Comparison of ENCODE assay signal across 8 cellular contexts in genomic region chr3:149377408-149378111, GRCh38. TPM values are rescaled to one million over a fixed set of nuclear protein-coding genes. Genes with fewer than 3 reads are reported as not detected.
DNase-seq lines count a peak whose midpoint lies in the region; ATAC-seq and TF ChIP-seq lines count a peak whose summit lies in the region.

TSS of gene TM4SF1 (minus strand) at chr3:149377649. CDS start at chr3:149377547, 102 bp downstream.

- POLR2A ChIA-PET in activated CD4-positive, alpha-beta T cell treated with anti-CD3 and anti-CD28 coated beads, Interleukin-2, amount 10 ng/mL, durations not matched to agents 7 days and 5 days (lab: Charles Lee): no interaction called here

- no peaks in the 10 kb centered on the region for H3K9me3 ChIP-seq in ascending aorta
- no peaks in the 10 kb centered on the region for H3K9me3 ChIP-seq in stomach smooth muscle (ENCODE audit: control insufficient read depth in 2 of 2, low read length in 2 of 2)

- H3K27me3 Mint-ChIP-seq in activated CD4-positive, alpha-beta T cell treated with anti-CD3 and anti-CD28 coated beads, Interleukin-2, amount 10 ng/mL, durations not matched to agents 24 days and 14 days: peaks cover 4% of the 10 kb centered on the region
- peaks cover 4% of the 10 kb centered on the region for H3K27me3 Mint-ChIP-seq in activated CD4-positive, alpha-beta T cell treated with anti-CD3 and anti-CD28 coated beads, Interleukin-2, amount 10 ng/mL, durations not matched to agents 7 days and 5 days

- no peaks in the 10 kb centered on the region for H3K4me1 Mint-ChIP-seq in activated CD4-positive, alpha-beta T cell treated with anti-CD3 and anti-CD28 coated beads, Interleukin-2, amount 10 ng/mL, durations not matched to agents 24 days and 14 days
- H3K4me1 Mint-ChIP-seq in activated CD4-positive, alpha-beta T cell treated with anti-CD3 and anti-CD28 coated beads, Interleukin-2, amount 10 ng/mL, durations not matched to agents 7 days and 5 days: no peaks in the 10 kb centered on the region

- ATAC-seq in HG03520 (IDR thresholded peaks at IDR 0.05; ENCODE audit: unreplicated experiment) (no peak), HG03457 (IDR thresholded peaks at IDR 0.05; ENCODE audit: unreplicated experiment) (no peak)

- no peak for DNase-seq in activated CD4-positive, alpha-beta T cell treated with anti-CD3 and anti-CD28 coated beads, Interleukin-2, amount 10 ng/mL, durations not matched to agents 24 days and 14 days
- no peak for DNase-seq in activated CD4-positive, alpha-beta T cell treated with anti-CD3 and anti-CD28 coated beads, Interleukin-2, amount 10 ng/mL, durations not matched to agents 7 days and 5 days
- DNase-seq in ascending aorta (ENCODE audit: low spot score in 2 of 2): peak; percentile 30 to 92
- DNase-seq in iris pigment epithelial cell (ENCODE audit: low read depth): peak; percentile 98
- DNase-seq in activated CD4-positive, CD25-positive, alpha-beta regulatory T cell treated with anti-CD3 and anti-CD28 coated beads, Interleukin-2, amount 50 U/mL, for 72 hours: no peak

- H3K27ac ChIP-seq in ascending aorta (peak within 1 kb of the TSS; percentile 74 to 83), stomach smooth muscle (ENCODE audit: low read length) (no peak within 1 kb of the TSS)

- CTCF ChIA-PET in activated CD4-positive, alpha-beta T cell treated with anti-CD3 and anti-CD28 coated beads, Interleukin-2, amount 10 ng/mL, durations not matched to agents 7 days and 5 days (lab: Charles Lee): no interaction called here

- peaks cover 0 to 17% of the 10 kb centered on the region in 2 donors for H3K36me3 ChIP-seq in ascending aorta
- no peaks in the 10 kb centered on the region for H3K36me3 ChIP-seq in stomach smooth muscle (ENCODE audit: control insufficient read depth in 2 of 2, insufficient read depth in 2 of 2, low read length in 2 of 2)

- TF ChIP-seq CTCF in ascending aorta (IDR thresholded peaks at IDR 0.05): no peak

- H3K4me3 ChIP-seq in ascending aorta (peak within 1 kb of the TSS; percentile 46 to 66), stomach smooth muscle (ENCODE audit: low read length in 2 of 2) (peak within 1 kb of the TSS; percentile 11 to 58)

- H3K27ac Mint-ChIP-seq in activated CD4-positive, alpha-beta T cell treated with anti-CD3 and anti-CD28 coated beads, Interleukin-2, amount 10 ng/mL, durations not matched to agents 24 days and 14 days: peak within 1 kb of the TSS; percentile 49
- no peak within 1 kb of the TSS for H3K27ac Mint-ChIP-seq in activated CD4-positive, alpha-beta T cell treated with anti-CD3 and anti-CD28 coated beads, Interleukin-2, amount 10 ng/mL, durations not matched to agents 7 days and 5 days

- H3K27me3 ChIP-seq in ascending aorta (no peaks in the 10 kb centered on the region), stomach smooth muscle (ENCODE audit: control insufficient read depth in 1 of 2, insufficient read depth in 2 of 2, low read length in 2 of 2) (no peaks in the 10 kb centered on the region)

- H3K9me3 Mint-ChIP-seq in activated CD4-positive, alpha-beta T cell treated with anti-CD3 and anti-CD28 coated beads, Interleukin-2, amount 10 ng/mL, durations not matched to agents 24 days and 14 days: no peaks in the 10 kb centered on the region
- H3K9me3 Mint-ChIP-seq in activated CD4-positive, alpha-beta T cell treated with anti-CD3 and anti-CD28 coated beads, Interleukin-2, amount 10 ng/mL, durations not matched to agents 7 days and 5 days: no peaks in the 10 kb centered on the region

- intact Hi-C loops in activated CD4-positive, alpha-beta T cell treated with anti-CD3 and anti-CD28 coated beads, Interleukin-2, amount 10 ng/mL, durations not matched to agents 24 days and 14 days (cut with micrococcal nuclease): no loop called here
- intact Hi-C loops in ascending aorta (cut with DNase I): loop anchor here (2.0 to 10.0 kb wide), 2 partner anchors 37 to 253 kb away; partner anchors contain the start of gene HPS3

- peak within 1 kb of the TSS; percentile 36 to 39 for H3K9ac ChIP-seq in stomach smooth muscle (ENCODE audit: low read length in 2 of 2)

- no peaks in the 10 kb centered on the region for H3K36me3 Mint-ChIP-seq in activated CD4-positive, alpha-beta T cell treated with anti-CD3 and anti-CD28 coated beads, Interleukin-2, amount 10 ng/mL, durations not matched to agents 24 days and 14 days (ENCODE audit: low read depth)
- H3K36me3 Mint-ChIP-seq in activated CD4-positive, alpha-beta T cell treated with anti-CD3 and anti-CD28 coated beads, Interleukin-2, amount 10 ng/mL, durations not matched to agents 7 days and 5 days (ENCODE audit: low read depth): no peaks in the 10 kb centered on the region

- peak within 1 kb of the TSS; percentile 22 for H3K4me3 Mint-ChIP-seq in activated CD4-positive, alpha-beta T cell treated with anti-CD3 and anti-CD28 coated beads, Interleukin-2, amount 10 ng/mL, durations not matched to agents 24 days and 14 days
- H3K4me3 Mint-ChIP-seq in activated CD4-positive, alpha-beta T cell treated with anti-CD3 and anti-CD28 coated beads, Interleukin-2, amount 10 ng/mL, durations not matched to agents 7 days and 5 days: no peak within 1 kb of the TSS

- H3K4me1 ChIP-seq in ascending aorta (peaks cover 14 to 40% of the 10 kb centered on the region in 2 donors), stomach smooth muscle (ENCODE audit: control insufficient read depth, insufficient read depth, low read length) (peaks cover 5% of the 10 kb centered on the region)

RNA-seq across cellular contexts. Expression of gene TM4SF1, which starts in this region (rescaled TPM):
- 0.26 and 0.28 TPM in 2 replicates for total RNA-seq in activated CD4-positive, alpha-beta T cell treated with anti-CD3 and anti-CD28 coated beads, Interleukin-2, amount 10 ng/mL, durations not matched to agents 24 days and 14 days
- total RNA-seq in activated CD4-positive, alpha-beta T cell treated with anti-CD3 and anti-CD28 coated beads, Interleukin-2, amount 10 ng/mL, durations not matched to agents 7 days and 5 days: not detected
- total RNA-seq in ascending aorta: 487 TPM

Comparison
In these comparisons a context has a peak if more than half of its experiments do, and no peak if none do; other contexts are left out.
1. RNA of gene TM4SF1 (total RNA-seq): 487 TPM in ascending aorta (single experiment); 0.26 to 0.28 TPM in activated CD4-positive, alpha-beta T cell treated with anti-CD3 and anti-CD28 coated beads, Interleukin-2, amount 10 ng/mL, durations not matched to agents 24 days and 14 days and not detected in activated CD4-positive, alpha-beta T cell treated with anti-CD3 and anti-CD28 coated beads, Interleukin-2, amount 10 ng/mL, durations not matched to agents 7 days and 5 days; every median in the first group is over 100 times any median in the second.
2. DNase-seq: peak in ascending aorta (2 of 2) and iris pigment epithelial cell (single experiment); none in activated CD4-positive, alpha-beta T cell treated with anti-CD3 and anti-CD28 coated beads, Interleukin-2, amount 10 ng/mL, durations not matched to agents 24 days and 14 days (single experiment), activated CD4-positive, alpha-beta T cell treated with anti-CD3 and anti-CD28 coated beads, Interleukin-2, amount 10 ng/mL, durations not matched to agents 7 days and 5 days (single experiment) and activated CD4-positive, CD25-positive, alpha-beta regulatory T cell treated with anti-CD3 and anti-CD28 coated beads, Interleukin-2, amount 50 U/mL, for 72 hours (single experiment).